8 cellular contexts compared by ENCODE assay signal in genomic region chr5:132413567-132413966, GRCh38. TPM values are rescaled to one million over a fixed set of nuclear protein-coding genes. Genes with fewer than 3 reads are reported as not detected.
A peak's percentile ranks its signal among the peaks of the same experiment; 100 is the strongest.
DNase-seq lines count a peak whose midpoint lies in the region; ATAC-seq, FAIRE-seq and TF ChIP-seq lines count a peak whose summit lies in the region.

No MANE protein-coding gene starts in this region.

- H3K4me2 ChIP-seq in astrocyte (ENCODE audit: low read length), result no peak overlapping the region

- DNase-seq in CD4-positive, CD25-positive, alpha-beta regulatory T cell, result peak in 1 of 3 donors; percentile 24
- DNase-seq in HL-60 (ENCODE audit: low read depth in 1 of 2, low spot score in 1 of 2) (no peak), astrocyte (ENCODE audit: low read depth) (no peak), adrenal gland (no peak), NCI-H526 treated with DMSO at 0.1 percent for 48 hours (lab: John Stamatoyannopoulos, UW) (no peak), A673 (ENCODE audit: low spot score) (no peak)
- DNase-seq in NK-92 treated with Interleukin-12 subunit alpha and Interleukin-12 subunit beta, amount 100 ng/mL, for 24 hours (lab: John Stamatoyannopoulos, UW), result no peak

- peak overlapping the region; percentile 98 for H3K27ac ChIP-seq in CD4-positive, CD25-positive, alpha-beta regulatory T cell (ENCODE audit: insufficient read depth, low read length, poor library complexity, severe bottlenecking)
- H3K27ac ChIP-seq in HL-60 (replicated peaks) (peak overlapping the region; percentile 76; the same call in 1 of the 2 replicates), astrocyte (ENCODE audit: low read depth, low read length) (no peak overlapping the region), adrenal gland (peak overlapping the region in 1 of 5 donors; percentile 53), A673 (ENCODE audit: low read depth, low read length, poor library complexity, severe bottlenecking) (no peak overlapping the region)

- FAIRE-seq in astrocyte (lab: Jason Lieb, UNC), result peak; percentile 47

- H3K9me3 ChIP-seq in CD4-positive, CD25-positive, alpha-beta regulatory T cell (ENCODE audit: control insufficient read depth in 2 of 2, low read length in 2 of 2), result no peaks in the 10 kb centered on the region
- no peaks in the 10 kb centered on the region for H3K9me3 ChIP-seq in astrocyte (ENCODE audit: insufficient read depth, low read depth, low read length)
- H3K9me3 ChIP-seq in adrenal gland (replicated peaks in 1 of 3), result no peaks in the 10 kb centered on the region
- H3K9me3 ChIP-seq in A673 (ENCODE audit: low read depth, low read length, poor library complexity, severe bottlenecking), result no peaks in the 10 kb centered on the region

- no peak overlapping the region for H3K9ac ChIP-seq in astrocyte (ENCODE audit: low read length)

- H3K27me3 ChIP-seq in CD4-positive, CD25-positive, alpha-beta regulatory T cell (ENCODE audit: control insufficient read depth, insufficient read depth, low read length), result no peaks in the 10 kb centered on the region
- H3K27me3 ChIP-seq in HL-60 (ENCODE audit: insufficient read depth, poor library complexity, severe bottlenecking), result no peaks in the 10 kb centered on the region
- no peaks in the 10 kb centered on the region for H3K27me3 ChIP-seq in astrocyte (ENCODE audit: insufficient read depth, low read length)
- H3K27me3 ChIP-seq in adrenal gland, result no peaks in the 10 kb centered on the region
- no peaks in the 10 kb centered on the region for H3K27me3 ChIP-seq in A673 (replicated peaks; ENCODE audit: insufficient read depth, low read depth, low read length, poor library complexity)

- peaks cover 21% of the 10 kb centered on the region for H3K79me2 ChIP-seq in astrocyte (ENCODE audit: insufficient read depth, low read length)

- POLR2A ChIA-PET in A673 (lab: Charles Lee; ENCODE audit: low non-redundant PET), result no interaction called here

- H3K27ac Mint-ChIP-seq in CD4-positive, CD25-positive, alpha-beta regulatory T cell, result peak overlapping the region; percentile 95 to 99 (median 99)
- peak overlapping the region; percentile 67 for H3K27ac Mint-ChIP-seq in astrocyte (ENCODE audit: unreplicated experiment)
- peak overlapping the region in 2 of 3 experiments; percentile 38 to 98 for H3K27ac Mint-ChIP-seq in nephron

- no peak overlapping the region for H2AFZ ChIP-seq in astrocyte (ENCODE audit: low read depth, low read length)

- no peaks in the 10 kb centered on the region for H4K20me1 ChIP-seq in astrocyte (ENCODE audit: insufficient read depth, low read length)

- no peak for ATAC-seq in CD4-positive, CD25-positive, alpha-beta regulatory T cell (ENCODE audit: low read depth in 2 of 2)

- peaks cover 76% of the 10 kb centered on the region for H3K4me1 ChIP-seq in CD4-positive, CD25-positive, alpha-beta regulatory T cell (ENCODE audit: control insufficient read depth, insufficient read depth, low read length, poor library complexity, severe bottlenecking)
- H3K4me1 ChIP-seq in astrocyte (ENCODE audit: insufficient read depth, low read length) (peaks cover 31% of the 10 kb centered on the region), adrenal gland (replicated peaks in 1 of 2) (peaks cover 40 to 77% of the 10 kb centered on the region in 2 donors), A673 (ENCODE audit: insufficient read depth, low read length, poor library complexity, severe bottlenecking) (peaks cover 10% of the 10 kb centered on the region)

- H3K9me3 Mint-ChIP-seq in CD4-positive, CD25-positive, alpha-beta regulatory T cell, result peaks cover 0 to 1% (median 0%) of the 10 kb centered on the region in 7 donors
- H3K9me3 Mint-ChIP-seq in astrocyte (ENCODE audit: unreplicated experiment), result no peaks in the 10 kb centered on the region
- H3K9me3 Mint-ChIP-seq in nephron, result no peaks in the 10 kb centered on the region

- CTCF ChIA-PET in A673 (lab: Charles Lee), result no interaction called here

- H3K27me3 Mint-ChIP-seq in CD4-positive, CD25-positive, alpha-beta regulatory T cell, result no peaks in the 10 kb centered on the region
- H3K27me3 Mint-ChIP-seq in astrocyte (ENCODE audit: low read depth, unreplicated experiment) (no peaks in the 10 kb centered on the region), nephron (ENCODE audit: low read depth) (peaks cover 3% of the 10 kb centered on the region)

- H3K4me3 Mint-ChIP-seq in CD4-positive, CD25-positive, alpha-beta regulatory T cell, result peak overlapping the region; percentile 91 to 99 (median 98)
- H3K4me3 Mint-ChIP-seq in astrocyte (ENCODE audit: unreplicated experiment) (peak overlapping the region; percentile 71), nephron (peak overlapping the region in 2 of 3 experiments; percentile 28 to 75)

- H3K4me1 Mint-ChIP-seq in CD4-positive, CD25-positive, alpha-beta regulatory T cell, result peaks cover 27 to 90% (median 61%) of the 10 kb centered on the region in 4 donors
- H3K4me1 Mint-ChIP-seq in astrocyte (ENCODE audit: low read depth, unreplicated experiment) (peaks cover 48% of the 10 kb centered on the region), nephron (peaks cover 35% of the 10 kb centered on the region)

- BruUV-seq in A673 (replicated peaks; lab: Mats Ljungman, UMichigan), result no TSS peak

- no peak for TF ChIP-seq CTCF in HL-60 (IDR thresholded peaks at IDR 0.05; ENCODE audit: insufficient read depth, low read length)
- no peak for TF ChIP-seq CTCF in astrocyte (IDR thresholded peaks at IDR 0.05; ENCODE audit: insufficient read depth, low read depth, low read length)
- TF ChIP-seq CTCF in nephron (IDR thresholded peaks at IDR 0.05; ENCODE audit: unreplicated experiment in 3 of 3), result no peak
- TF ChIP-seq CTCF in adrenal gland (IDR thresholded peaks at IDR 0.05), result no peak
- TF ChIP-seq CTCF in A673 (conservative IDR thresholded peaks at IDR 0.05; ENCODE audit: low read depth, low read length), result no peak

- intact Hi-C loops in adrenal gland (cut with DNase I), result no loop called here
- intact Hi-C loops in A673 (cut with micrococcal nuclease; ENCODE audit: unreplicated experiment), result no loop called here

- H3K4me3 ChIP-seq in CD4-positive, CD25-positive, alpha-beta regulatory T cell (ENCODE audit: low read depth, low read length), result peak overlapping the region; percentile 90
- H3K4me3 ChIP-seq in HL-60 (replicated peaks; ENCODE audit: insufficient read depth, low read length), result no peak overlapping the region
- no peak overlapping the region for H3K4me3 ChIP-seq in astrocyte (ENCODE audit: insufficient read depth, low read depth, low read length)
- no peak overlapping the region for H3K4me3 ChIP-seq in adrenal gland
- no peak overlapping the region for H3K4me3 ChIP-seq in A673 (ENCODE audit: low read depth, low read length, poor library complexity, severe bottlenecking)

- H3K36me3 ChIP-seq in CD4-positive, CD25-positive, alpha-beta regulatory T cell (ENCODE audit: control insufficient read depth, insufficient read depth, low read length), result peaks cover 7% of the 10 kb centered on the region
- H3K36me3 ChIP-seq in astrocyte (ENCODE audit: insufficient read depth, low read length) (no peaks in the 10 kb centered on the region), adrenal gland (replicated peaks in 1 of 2) (no peaks in the 10 kb centered on the region), A673 (ENCODE audit: insufficient read depth, low read length, poor library complexity, severe bottlenecking) (no peaks in the 10 kb centered on the region)

- H3K36me3 Mint-ChIP-seq in CD4-positive, CD25-positive, alpha-beta regulatory T cell, result peaks cover 19% of the 10 kb centered on the region
- H3K36me3 Mint-ChIP-seq in astrocyte (ENCODE audit: low read depth, unreplicated experiment), result peaks cover 4% of the 10 kb centered on the region
- H3K36me3 Mint-ChIP-seq in nephron (ENCODE audit: low read depth), result no peaks in the 10 kb centered on the region

- no peak for TF ChIP-seq POLR2A in adrenal gland (IDR thresholded peaks at IDR 0.05)

RNA-seq across cellular contexts. Expression of gene SLC22A5, which starts 44.1 kb away (rescaled TPM):
- 2.5 TPM for total RNA-seq in CD4-positive, CD25-positive, alpha-beta regulatory T cell
- polyA plus RNA-seq in CD4-positive, CD25-positive, alpha-beta regulatory T cell, result 1 to 10 TPM in 3 of 4 donors, under 1 TPM in 1; 0.54 to 3.2 (median 1.7) TPM
- total RNA-seq in astrocyte (5.8 and 8.3 TPM in 2 replicates), adrenal gland (10 to 100 TPM; 11.1 to 24.1 (median 16.5) TPM), A673 (2021) (3.0 and 3.8 TPM in 2 replicates)
- polyA plus RNA-seq in adrenal gland, result 10 to 100 TPM in 1 of 3 donors, 1 to 10 TPM in 2; 9.6 to 12.6 (median 9.8) TPM

Comparison
In these comparisons a context has a peak if more than half of its experiments do, and no peak if none do; other contexts are left out.
1. H3K27ac ChIP-seq: peak in CD4-positive, CD25-positive, alpha-beta regulatory T cell (single experiment) and HL-60 (single experiment); none in astrocyte (single experiment) and A673 (single experiment).
2. Peak in every context shown above with its lines, with median percentiles within 50 percentile points of each other: H3K27ac Mint-ChIP-seq and H3K4me3 Mint-ChIP-seq.